ENCODE assay signal across 11 cellular contexts in genomic region chr20:50691585-50692552, GRCh38. TPM values are rescaled to one million over a fixed set of nuclear protein-coding genes. Genes with fewer than 3 reads are reported as not detected.
A peak's percentile ranks its signal among the peaks of the same experiment; 100 is the strongest.
DNase-seq lines count a peak whose midpoint lies in the region; ATAC-seq and TF ChIP-seq lines count a peak whose summit lies in the region.
"Had no signal": no experiment of that assay in that cellular context is flagged by ENCODE, and none has a peak within 500 bp of the region (broad histone marks: within the 10 kb centered on the region; RNA-seq: fewer than 3 reads in every experiment).

No MANE protein-coding gene starts in this region.

- peaks cover 0 to 10% of the 10 kb centered on the region in 2 donors for H3K27me3 ChIP-seq in Peyer's patch
- peaks cover 0 to 3% of the 10 kb centered on the region in 2 donors for H3K27me3 ChIP-seq in naive thymus-derived CD4-positive, alpha-beta T cell (ENCODE audit: control insufficient read depth in 2 of 2, insufficient read depth in 2 of 2, low read length in 2 of 2)
- H3K27me3 ChIP-seq: body of pancreas had no signal

- H3K4me1 ChIP-seq in Peyer's patch, result peaks cover 0 to 31% (median 0%) of the 10 kb centered on the region in 4 donors
- H3K4me1 ChIP-seq in naive thymus-derived CD4-positive, alpha-beta T cell (ENCODE audit: control insufficient read depth in 2 of 2, insufficient read depth in 2 of 2, low read length in 2 of 2), result peaks cover 0 to 5% of the 10 kb centered on the region in 2 donors

- H3K27ac Mint-ChIP-seq in naive thymus-derived CD4-positive, alpha-beta T cell, result no peak overlapping the region

- no peak for TF ChIP-seq POLR2A in Peyer's patch (IDR thresholded peaks at IDR 0.05)

- intact Hi-C loops in naive thymus-derived CD4-positive, alpha-beta T cell (cut with micrococcal nuclease), result no loop called here

- peaks cover 35 to 54% (median 47%) of the 10 kb centered on the region in 5 donors for H3K27me3 Mint-ChIP-seq in naive thymus-derived CD4-positive, alpha-beta T cell

- no peaks in the 10 kb centered on the region for H3K36me3 Mint-ChIP-seq in naive thymus-derived CD4-positive, alpha-beta T cell

- ATAC-seq in naive thymus-derived CD4-positive, alpha-beta T cell, result no peak
- ATAC-seq: body of pancreas had no signal

- H3K9me3 ChIP-seq in Peyer's patch, result no peaks in the 10 kb centered on the region
- no peaks in the 10 kb centered on the region for H3K9me3 ChIP-seq in naive thymus-derived CD4-positive, alpha-beta T cell (ENCODE audit: control insufficient read depth in 2 of 3, low read length in 3 of 3)
- H3K9me3 ChIP-seq: body of pancreas had no signal

- peak overlapping the region; percentile 32 for H3K4me3 ChIP-seq in AG04449 (ENCODE audit: low read depth, low read length)
- H3K4me3 ChIP-seq in Peyer's patch, result peak overlapping the region; percentile 23 to 55 (median 36)
- H3K4me3 ChIP-seq in naive thymus-derived CD4-positive, alpha-beta T cell (ENCODE audit: low read length), result no peak overlapping the region
- H3K4me3 ChIP-seq: body of pancreas had no signal

- POLR2A ChIA-PET in AG04449 (lab: Yijun Ruan, JAX), result interaction anchor here (0.6 kb wide), 1 partner anchor 354 kb away, joined by 3 read pairs; no protein-coding TSS in a partner anchor
- POLR2A ChIA-PET in naive thymus-derived CD4-positive, alpha-beta T cell (lab: Charles Lee), result interaction anchor here (1.2 kb wide), 1 partner anchor 84 kb away, joined by 3 read pairs; no protein-coding TSS in a partner anchor

- CTCF ChIA-PET in AG04449 (lab: Yijun Ruan, JAX), result no interaction called here
- CTCF ChIA-PET in naive thymus-derived CD4-positive, alpha-beta T cell (lab: Charles Lee), result no interaction called here

- peak overlapping the region in 6 of 10 donors; percentile 13 to 70 (median 42) for H3K4me3 Mint-ChIP-seq in naive thymus-derived CD4-positive, alpha-beta T cell

- H3K4me1 Mint-ChIP-seq in naive thymus-derived CD4-positive, alpha-beta T cell, result peaks cover 8 to 23% (median 15%) of the 10 kb centered on the region in 7 donors

- H3K36me3 ChIP-seq in Peyer's patch, result no peaks in the 10 kb centered on the region
- no peaks in the 10 kb centered on the region for H3K36me3 ChIP-seq in naive thymus-derived CD4-positive, alpha-beta T cell (ENCODE audit: control insufficient read depth in 2 of 3, insufficient read depth in 3 of 3, low read length in 3 of 3)

- H3K27ac ChIP-seq in Peyer's patch, result peak overlapping the region; percentile 40 to 81 (median 62)
- no peak overlapping the region for H3K27ac ChIP-seq in naive thymus-derived CD4-positive, alpha-beta T cell (ENCODE audit: low read depth, low read length)

- DNase-seq in AG04449 (ENCODE audit: low read depth, low spot score) (no peak), Peyer's patch (no peak), fibroblast of peridontal ligament (ENCODE audit: extremely low read depth) (peak; percentile 90), NCI-H2196 treated with DMSO at 0.1 percent for 48 hours (lab: John Stamatoyannopoulos, UW; ENCODE audit: unreplicated experiment) (no peak), NCI-H524 (lab: John Stamatoyannopoulos, UW) (no peak), NCI-H345 treated with DMSO at 0.1 percent for 48 hours (lab: John Stamatoyannopoulos, UW; ENCODE audit: unreplicated experiment) (no peak)
- DNase-seq in naive thymus-derived CD4-positive, alpha-beta T cell, result no peak
- DNase-seq in stimulated activated CD4-positive, alpha-beta T cell treated with anti-CD3 and anti-CD28 coated beads, Interleukin-2, amount 100 ng/mL, for 24 hours, result no peak
- DNase-seq: DMS79, RPMI8226 had no signal

- TF ChIP-seq CTCF in AG04449 (IDR thresholded peaks at IDR 0.05; ENCODE audit: insufficient read depth, low read length, missing control alignments) (no peak), Peyer's patch (IDR thresholded peaks at IDR 0.05) (no peak)

- H3K9me3 Mint-ChIP-seq in naive thymus-derived CD4-positive, alpha-beta T cell, result peaks cover 0 to 2% (median 0%) of the 10 kb centered on the region in 11 donors

RNA-seq across cellular contexts. Expression of gene RIPOR3, which starts 0.5 kb away (rescaled TPM):
- total RNA-seq in Peyer's patch, result 10 to 100 TPM in 3 of 4 donors, 1 to 10 TPM in 1; 8.2 to 51.2 (median 20.5) TPM
- total RNA-seq in naive thymus-derived CD4-positive, alpha-beta T cell, result under 1 TPM in 2 of 5 experiments, not detected in 3; 0.27 to 0.32 TPM
- 1 to 10 TPM; 1.3 to 1.7 TPM for polyA plus RNA-seq in naive thymus-derived CD4-positive, alpha-beta T cell

RNA-seq across cellular contexts. Expression of gene PARD6B, which starts 39.5 kb away (rescaled TPM):
- total RNA-seq in Peyer's patch, result 10 to 100 TPM in 3 of 4 donors, 1 to 10 TPM in 1; 6.6 to 27.0 (median 18.4) TPM
- 10 to 100 TPM in 2 of 5 experiments, 1 to 10 TPM in 3; 5.2 to 10.8 (median 7.7) TPM for total RNA-seq in naive thymus-derived CD4-positive, alpha-beta T cell
- polyA plus RNA-seq in naive thymus-derived CD4-positive, alpha-beta T cell, result 1 to 10 TPM in 1 of 2 donors, under 1 TPM in 1; 0.60 to 1.9 TPM

Comparison
In these comparisons a context has a peak if more than half of its experiments do, and no peak if none do; other contexts are left out.
1. RNA of gene RIPOR3, which starts 0.5 kb away (total RNA-seq): 8.2 to 51.2 TPM in Peyer's patch; 0.27 to 0.32 TPM in naive thymus-derived CD4-positive, alpha-beta T cell; every median in the first group is over 4 times any median in the second.